16 cellular contexts compared by ENCODE assay signal in genomic region chr9:81427870-81428269, GRCh38.
"Had no signal": no experiment of that assay in that cellular context is flagged by ENCODE, and none has a peak within 500 bp of the region (broad histone marks: within the 10 kb centered on the region; RNA-seq: fewer than 3 reads in every experiment).

No MANE protein-coding gene starts in this region.

- H3K4me1 ChIP-seq: gastrocnemius medialis had no signal

- H3K27ac ChIP-seq: gastrocnemius medialis, heart left ventricle, tibial nerve, vagina had no signal

- H3K36me3 ChIP-seq: gastrocnemius medialis, heart left ventricle, tibial nerve, vagina had no signal

- H3K9me3 ChIP-seq: gastrocnemius medialis had no signal

- H3K4me3 ChIP-seq: gastrocnemius medialis, heart left ventricle, tibial nerve, vagina had no signal

- H3K27me3 ChIP-seq: gastrocnemius medialis, heart left ventricle, tibial nerve, vagina had no signal

- DNase-seq: activated naive CD4-positive, alpha-beta T cell treated with Interleukin-2 at 50 U/mL for 16 hours; anterior cingulate cortex; effector CD8-positive, alpha-beta T cell; gastrocnemius medialis; heart left ventricle; immature natural killer cell; nucleus accumbens; right cardiac atrium; small intestine; stimulated activated CD4-positive, alpha-beta T cell treated with anti-CD3 and anti-CD28 coated beads, Interleukin-4, amount 100 ng/mL, for 24 hours; stimulated activated naive CD4-positive, alpha-beta T cell treated with Interleukin-2 at 50 U/mL for 16 hours; substantia nigra had no signal

- ATAC-seq: activated CD4-positive, CD25-positive, alpha-beta regulatory T cell treated with anti-CD3 and anti-CD28 coated beads, Interleukin-2, amount 50 U/mL, for 24 hours; activated T-helper 17 cell treated with anti-CD3 and anti-CD28 coated beads, Interleukin-2, amount 50 U/mL, for 72 hours; gastrocnemius medialis; heart left ventricle; right cardiac atrium had no signal
